In genomic region chr2:240499309-240500301, GRCh38 we compare ENCODE assay signal across 24 cellular contexts. TPM values are rescaled to one million over a fixed set of nuclear protein-coding genes. Genes with fewer than 3 reads are reported as not detected.
DNase-seq lines count a peak whose midpoint lies in the region; ATAC-seq and TF ChIP-seq lines count a peak whose summit lies in the region.
"Had no signal": no experiment of that assay in that cellular context is flagged by ENCODE, and none has a peak within 500 bp of the region (broad histone marks: within the 10 kb centered on the region; RNA-seq: fewer than 3 reads in every experiment).

No MANE protein-coding gene starts in this region.

- H3K27ac ChIP-seq in Karpas-422 (ENCODE audit: low read length) = no peak overlapping the region
- H3K27ac ChIP-seq: cardiac muscle cell, dorsolateral prefrontal cortex, epithelial cell of prostate, uterus, VCaP had no signal

- no peak overlapping the region for H3K4me3 Mint-ChIP-seq in activated CD4-positive, alpha-beta memory T cell treated with anti-CD3 and anti-CD28 coated beads for 36 hours
- no peak overlapping the region for H3K4me3 Mint-ChIP-seq in activated T-helper 17 cell treated with anti-CD3 and anti-CD28 coated beads, Interleukin-2, amount 50 U/mL, for 72 hours
- H3K4me3 Mint-ChIP-seq: T-helper 17 cell had no signal

- DNase-seq in activated naive CD4-positive, alpha-beta T cell treated with anti-CD3 and anti-CD28 coated beads, Interleukin-2, amount 50 U/mL, for 72 hours (ENCODE audit: low spot score in 2 of 2) = peak; percentile 1 to 53
- no peak for DNase-seq in activated naive CD4-positive, alpha-beta T cell treated with Interleukin-2 at 50 U/mL for 16 hours
- peak; percentile 7 for DNase-seq in activated CD4-positive, alpha-beta memory T cell treated with anti-CD3 and anti-CD28 coated beads for 36 hours
- DNase-seq in lower leg skin (ENCODE audit: low spot score in 2 of 2) = peak; percentile 10 to 79
- peak; percentile 19 for DNase-seq in stimulated activated CD8-positive, alpha-beta memory T cell treated with anti-CD3 and anti-CD28 coated beads, Interleukin-4, amount 100 ng/mL, for 48 hours
- DNase-seq in left colon = no peak
- DNase-seq in Karpas-422 = no peak
- DNase-seq: activated CD4-positive, alpha-beta T cell treated with anti-CD3 and anti-CD28 coated beads, Interleukin-2, amount 50 U/mL, for 48 hours; activated gamma-delta T cell; amygdala; foreskin melanocyte; GF-D8; hypothalamus; NCI-H1105 treated with DMSO at 0.1 percent for 48 hours; NCI-H69; SHP77 treated with DMSO at 0.1 percent for 48 hours; stimulated activated CD4-positive, alpha-beta T cell treated with anti-CD3 and anti-CD28 coated beads, Interleukin-2, amount 100 ng/mL, for 24 hours; T-helper 17 cell had no signal

- H3K4me3 ChIP-seq in lower leg skin (ENCODE audit: low read depth, poor library complexity, severe bottlenecking) = no peak overlapping the region
- no peak overlapping the region for H3K4me3 ChIP-seq in Karpas-422 (ENCODE audit: low read length)
- H3K4me3 ChIP-seq: cardiac muscle cell, dorsolateral prefrontal cortex, uterus had no signal

- peaks cover 8 to 17% of the 10 kb centered on the region in 2 donors for H3K36me3 Mint-ChIP-seq in activated naive CD4-positive, alpha-beta T cell treated with anti-CD3 and anti-CD28 coated beads, Interleukin-2, amount 50 U/mL, for 72 hours
- H3K36me3 Mint-ChIP-seq in activated CD4-positive, alpha-beta memory T cell treated with anti-CD3 and anti-CD28 coated beads for 36 hours = peaks cover 32% of the 10 kb centered on the region
- H3K36me3 Mint-ChIP-seq in activated T-helper 17 cell treated with anti-CD3 and anti-CD28 coated beads, Interleukin-2, amount 50 U/mL, for 72 hours (ENCODE audit: low read depth) = peaks cover 31% of the 10 kb centered on the region

- H3K9me3 ChIP-seq in Karpas-422 (ENCODE audit: low read length) = no peaks in the 10 kb centered on the region
- H3K9me3 ChIP-seq: uterus had no signal

- no peak overlapping the region for H3K27ac Mint-ChIP-seq in activated naive CD4-positive, alpha-beta T cell treated with anti-CD3 and anti-CD28 coated beads, Interleukin-2, amount 50 U/mL, for 72 hours
- H3K27ac Mint-ChIP-seq in activated CD4-positive, alpha-beta memory T cell treated with anti-CD3 and anti-CD28 coated beads for 36 hours = no peak overlapping the region
- H3K27ac Mint-ChIP-seq in activated T-helper 17 cell treated with anti-CD3 and anti-CD28 coated beads, Interleukin-2, amount 50 U/mL, for 72 hours = no peak overlapping the region
- H3K27ac Mint-ChIP-seq: T-helper 17 cell had no signal

- H2AFZ ChIP-seq in Karpas-422 (ENCODE audit: low read length) = no peak overlapping the region

- H3K9me2 ChIP-seq in Karpas-422 (replicated peaks; ENCODE audit: insufficient read depth, low read length) = no peaks in the 10 kb centered on the region

- whole genome bisulfite sequencing in lower leg skin, 2 donors = 90 to 93% methylated on average over 26 to 32 of the region's 32 CpGs

- H3K36me3 ChIP-seq in Karpas-422 (ENCODE audit: insufficient read depth, low read length) = peaks cover 34% of the 10 kb centered on the region
- H3K36me3 ChIP-seq: cardiac muscle cell, uterus had no signal

- H3K9ac ChIP-seq in Karpas-422 (ENCODE audit: low read length) = no peak overlapping the region

- H4K20me1 ChIP-seq in Karpas-422 (ENCODE audit: insufficient read depth, low read depth, low read length) = no peaks in the 10 kb centered on the region

- intact Hi-C loops in activated CD4-positive, alpha-beta memory T cell treated with anti-CD3 and anti-CD28 coated beads for 36 hours (cut with micrococcal nuclease) = no loop called here
- intact Hi-C loops in lower leg skin (cut with DNase I; ENCODE audit: low total_unique reads) (no loop called here), left colon (cut with DNase I, micrococcal nuclease) (no loop called here)

- no peaks in the 10 kb centered on the region for H3K4me1 ChIP-seq in Karpas-422 (ENCODE audit: low read length)
- H3K4me1 ChIP-seq: uterus had no signal

- CTCF ChIA-PET in activated CD4-positive, alpha-beta memory T cell treated with anti-CD3 and anti-CD28 coated beads for 36 hours (lab: Charles Lee) = interaction anchor here (1.8 kb wide), 1 partner anchor 15 kb away, joined by 5 read pairs; no protein-coding TSS in a partner anchor

- no peak overlapping the region for H3K4me2 ChIP-seq in Karpas-422 (ENCODE audit: low read depth, low read length, poor library complexity, severe bottlenecking)

- H3K27me3 Mint-ChIP-seq in activated CD4-positive, alpha-beta memory T cell treated with anti-CD3 and anti-CD28 coated beads for 36 hours = no peaks in the 10 kb centered on the region
- no peaks in the 10 kb centered on the region for H3K27me3 Mint-ChIP-seq in activated T-helper 17 cell treated with anti-CD3 and anti-CD28 coated beads, Interleukin-2, amount 50 U/mL, for 72 hours
- H3K27me3 Mint-ChIP-seq: T-helper 17 cell had no signal

- H3K4me1 Mint-ChIP-seq in activated CD4-positive, alpha-beta memory T cell treated with anti-CD3 and anti-CD28 coated beads for 36 hours (ENCODE audit: low read depth) = no peaks in the 10 kb centered on the region
- no peaks in the 10 kb centered on the region for H3K4me1 Mint-ChIP-seq in activated T-helper 17 cell treated with anti-CD3 and anti-CD28 coated beads, Interleukin-2, amount 50 U/mL, for 72 hours
- H3K4me1 Mint-ChIP-seq: T-helper 17 cell had no signal

- TF ChIP-seq CTCF in lower leg skin (IDR thresholded peaks at IDR 0.05) = no peak

- TF ChIP-seq POLR2A in lower leg skin (IDR thresholded peaks at IDR 0.05) = no peak

- no peaks in the 10 kb centered on the region for H3K79me2 ChIP-seq in Karpas-422 (ENCODE audit: low read length)

- POLR2A ChIA-PET in activated CD4-positive, alpha-beta memory T cell treated with anti-CD3 and anti-CD28 coated beads for 36 hours (lab: Charles Lee) = no interaction called here

- no peaks in the 10 kb centered on the region for H3K27me3 ChIP-seq in Karpas-422 (ENCODE audit: low read length)
- H3K27me3 ChIP-seq: cardiac muscle cell, dorsolateral prefrontal cortex, uterus had no signal

- no peaks in the 10 kb centered on the region for H3K9me3 Mint-ChIP-seq in activated naive CD4-positive, alpha-beta T cell treated with anti-CD3 and anti-CD28 coated beads, Interleukin-2, amount 50 U/mL, for 72 hours
- H3K9me3 Mint-ChIP-seq in activated CD4-positive, alpha-beta memory T cell treated with anti-CD3 and anti-CD28 coated beads for 36 hours = no peaks in the 10 kb centered on the region
- H3K9me3 Mint-ChIP-seq in activated T-helper 17 cell treated with anti-CD3 and anti-CD28 coated beads, Interleukin-2, amount 50 U/mL, for 72 hours = no peaks in the 10 kb centered on the region

- no peak for ATAC-seq in activated naive CD4-positive, alpha-beta T cell treated with anti-CD3 and anti-CD28 coated beads, Interleukin-2, amount 50 U/mL, for 72 hours
- ATAC-seq in left colon = no peak
- no peak for ATAC-seq in activated T-helper 17 cell treated with anti-CD3 and anti-CD28 coated beads, Interleukin-2, amount 50 U/mL, for 72 hours (replicated peaks)
- ATAC-seq: T-helper 17 cell had no signal

RNA-seq across cellular contexts. Expression of gene ANKMY1, which starts 58.2 kb away (rescaled TPM):
- total RNA-seq in activated naive CD4-positive, alpha-beta T cell treated with anti-CD3 and anti-CD28 coated beads, Interleukin-2, amount 50 U/mL, for 72 hours = 10 to 100 TPM; 15.4 to 22.1 TPM
- 10 to 100 TPM; 18.4 to 19.1 TPM for total RNA-seq in activated CD4-positive, alpha-beta memory T cell treated with anti-CD3 and anti-CD28 coated beads for 36 hours
- total RNA-seq in lower leg skin (10 to 100 TPM; 18.0 to 22.7 (median 21.1) TPM), left colon (10 to 100 TPM; 18.5 to 19.9 TPM)
- total RNA-seq in activated T-helper 17 cell treated with anti-CD3 and anti-CD28 coated beads, Interleukin-2, amount 50 U/mL, for 72 hours = 10 to 100 TPM; 14.5 to 28.8 TPM
- 25.7 and 30.8 TPM in 2 replicates for total RNA-seq in Karpas-422 (2014; rRNA removed; shearing (Covaris generic); ENCODE audit: low replicate concordance)

Comparison
In these comparisons a context has a peak if more than half of its experiments do, and no peak if none do; other contexts are left out.
1. DNase-seq: peak in activated naive CD4-positive, alpha-beta T cell treated with anti-CD3 and anti-CD28 coated beads, Interleukin-2, amount 50 U/mL, for 72 hours (2 of 2), activated CD4-positive, alpha-beta memory T cell treated with anti-CD3 and anti-CD28 coated beads for 36 hours (single experiment), lower leg skin (2 of 2) and stimulated activated CD8-positive, alpha-beta memory T cell treated with anti-CD3 and anti-CD28 coated beads, Interleukin-4, amount 100 ng/mL, for 48 hours (single experiment); none in activated naive CD4-positive, alpha-beta T cell treated with Interleukin-2 at 50 U/mL for 16 hours (single experiment), left colon (0 of 2) and Karpas-422 (single experiment).